ENCODE assay signal across 1 cellular context in genomic region chr12:7989827-7990491, GRCh38.
TF ChIP-seq lines count a peak whose summit lies in the region.

No MANE protein-coding gene starts in this region.

TF ChIP-seq in H1, 55 proteins besides CTCF, POLR2A, EP300 and RAD21 (continued from another document):
- no peak for TF ChIP-seq CHD7 (IDR thresholded peaks at IDR 0.05; ENCODE audit: insufficient replicate concordance, low read length)
- no peak for TF ChIP-seq GABPA (IDR thresholded peaks at IDR 0.05; ENCODE audit: borderline replicate concordance, insufficient read depth, low read length)
- no peak for TF ChIP-seq USF2 (IDR thresholded peaks at IDR 0.05; ENCODE audit: low read length)
- TF ChIP-seq JUND (IDR thresholded peaks at IDR 0.05; ENCODE audit: low read length): no peak
- TF ChIP-seq SIN3A (conservative IDR thresholded peaks at IDR 0.05 in 1 of 2, IDR thresholded peaks at IDR 0.05 in 1 of 2; ENCODE audit: low read depth in 1 of 2, low read length in 2 of 2): no peak
- no peak for TF ChIP-seq JUN (IDR thresholded peaks at IDR 0.05; ENCODE audit: low read depth, low read length)
- no peak for TF ChIP-seq RNF2 (IDR thresholded peaks at IDR 0.05; ENCODE audit: borderline replicate concordance, low read depth, low read length, missing control alignments, poor library complexity, severe bottlenecking)
- no peak for TF ChIP-seq SAP30 (IDR thresholded peaks at IDR 0.05; ENCODE audit: insufficient read depth, insufficient replicate concordance, low read length)
- no peak for TF ChIP-seq POLR2AphosphoS5 (IDR thresholded peaks at IDR 0.05; ENCODE audit: low read depth, low read length)
- TF ChIP-seq MAFK (IDR thresholded peaks at IDR 0.05; ENCODE audit: low read depth, low read length): no peak
- no peak for TF ChIP-seq YY1 (IDR thresholded peaks at IDR 0.05; ENCODE audit: low read depth, low read length)
- no peak for TF ChIP-seq POU5F1 (IDR thresholded peaks at IDR 0.05; ENCODE audit: low read depth, low read length)
- TF ChIP-seq BCL11A (IDR thresholded peaks at IDR 0.05; ENCODE audit: low read depth in 2 of 2, low read length in 2 of 2): no peak
- no peak for TF ChIP-seq RFX5 (IDR thresholded peaks at IDR 0.05; ENCODE audit: borderline replicate concordance, low read depth, low read length)
- no peak for TF ChIP-seq RBBP5 (IDR thresholded peaks at IDR 0.05; ENCODE audit: borderline replicate concordance, low read depth, low read length)
- no peak for TF ChIP-seq BACH1 (IDR thresholded peaks at IDR 0.05; ENCODE audit: low read length)
- no peak for TF ChIP-seq EGR1 (IDR thresholded peaks at IDR 0.05; ENCODE audit: borderline replicate concordance, low read depth, low read length)
- no peak for TF ChIP-seq CHD1 (IDR thresholded peaks at IDR 0.05; ENCODE audit: low read depth, low read length)
